In genomic region chr17:4997302-4998026, GRCh38 we compare ENCODE assay signal across 8 cellular contexts. TPM values are rescaled to one million over a fixed set of nuclear protein-coding genes. Genes with fewer than 3 reads are reported as not detected.
DNase-seq lines count a peak whose midpoint lies in the region; ATAC-seq, FAIRE-seq and TF ChIP-seq lines count a peak whose summit lies in the region.

INCA1 (minus strand) TSS chr17:4997522; CDS start chr17:4994437, 3,085 bp downstream.
KIF1C (plus strand) TSS chr17:4997950; CDS start chr17:5000247, 2,297 bp downstream.

- CTCF ChIA-PET in endothelial cell of umbilical vein (lab: Charles Lee), result interaction anchor here (0.6 to 4.2 kb wide), 7 partner anchors 9 to 665 kb away, joined by 3 to 21 read pairs (median 6); partner anchors contain the start of genes CAMTA2, RNF167 and SLC25A11

- intact Hi-C loops in endothelial cell of umbilical vein (cut with micrococcal nuclease), result loop anchor here (1.0 to 2.0 kb wide), 2 partner anchors 10 to 57 kb away; partner anchors contain the start of genes CAMTA2, RNF167 and SLC25A11

- POLR2A ChIA-PET in endothelial cell of umbilical vein (lab: Charles Lee), result interaction anchor here (1.0 to 1.1 kb wide), 2 partner anchors 10 to 11 kb away, joined by 4 to 5 read pairs; partner anchors contain the start of gene CAMTA2

- H2AFZ ChIP-seq in endothelial cell of umbilical vein (ENCODE audit: low read depth, low read length), result peak within 1 kb of the TSS; percentile 97

- peak; percentile 92 for DNase-seq in COLO829 (ENCODE audit: low spot score)
- DNase-seq in HPDE6-E6E7 (ENCODE audit: extremely low spot score), result peak; percentile 96
- DNase-seq in NT2/D1 (ENCODE audit: low read depth, low spot score), result peak; percentile 69
- peak; percentile 93 for DNase-seq in activated CD8-positive, alpha-beta memory T cell treated with anti-CD3 and anti-CD28 coated beads, Interleukin-2, amount 50 U/mL, for 48 hours
- DNase-seq in endothelial cell of umbilical vein (ENCODE audit: low read depth, low spot score), result peak; percentile 89
- peak; percentile 85 to 86 for DNase-seq in stimulated activated CD8-positive, alpha-beta memory T cell treated with anti-CD3 and anti-CD28 coated beads, Interleukin-2, amount 100 ng/mL, for 48 hours (ENCODE audit: low read depth in 2 of 2)

- peak; percentile 90 for FAIRE-seq in endothelial cell of umbilical vein (lab: Jason Lieb, UNC)

- TF ChIP-seq POLR2A in endothelial cell of umbilical vein (IDR thresholded peaks at IDR 0.05; ENCODE audit: low read depth, low read length), result peak; percentile 73

- H3K9ac ChIP-seq in NT2/D1 (ENCODE audit: insufficient read length, low read depth), result peak within 1 kb of the TSS; percentile 90
- H3K9ac ChIP-seq in endothelial cell of umbilical vein (replicated peaks; ENCODE audit: extremely low read depth, insufficient read depth, low read length), result peak within 1 kb of the TSS; percentile 49

- peak within 1 kb of the TSS; percentile 73 for H3K27ac ChIP-seq in endothelial cell of umbilical vein (ENCODE audit: insufficient read depth, low read depth, low read length)

- H3K4me1 ChIP-seq in NT2/D1 (ENCODE audit: insufficient read depth, insufficient read length) (peaks cover 14% of the 10 kb centered on the region), endothelial cell of umbilical vein (ENCODE audit: control insufficient read depth, extremely low read depth, insufficient read depth, low read length) (peaks cover 19% of the 10 kb centered on the region), mononuclear cell (ENCODE audit: insufficient read depth, low read length) (peaks cover 22% of the 10 kb centered on the region)

- peak in 1 of 2 donors; percentile 13 for TF ChIP-seq CTCF in endothelial cell of umbilical vein (IDR thresholded peaks at IDR 0.05; ENCODE audit: extremely low read depth in 1 of 2, insufficient read depth in 1 of 2, low read depth in 1 of 2, low read length in 2 of 2)

- H3K4me2 ChIP-seq in endothelial cell of umbilical vein (ENCODE audit: insufficient read depth, low read length), result peak within 1 kb of the TSS; percentile 87

- dilution Hi-C loops in endothelial cell of umbilical vein (cut with MboI; ENCODE audit: extremely low pct_ligation_motif_present, low sequenced_read_pairs), result no loop called here

- H3K79me2 ChIP-seq in endothelial cell of umbilical vein (ENCODE audit: control insufficient read depth, insufficient read depth, low read length), result peaks cover 34% of the 10 kb centered on the region

- H3K9me3 ChIP-seq in NT2/D1 (ENCODE audit: insufficient read depth, low read length) (no peaks in the 10 kb centered on the region), endothelial cell of umbilical vein (replicated peaks; ENCODE audit: control insufficient read depth, insufficient read depth, low read length) (no peaks in the 10 kb centered on the region), mononuclear cell (ENCODE audit: low read depth, low read length) (no peaks in the 10 kb centered on the region)

- H3K36me3 ChIP-seq in NT2/D1 (ENCODE audit: insufficient read depth, insufficient read length, low read length) (peaks cover 25% of the 10 kb centered on the region), endothelial cell of umbilical vein (ENCODE audit: control insufficient read depth in 2 of 2, extremely low read depth in 1 of 2, insufficient read depth in 2 of 2, low read length in 2 of 2) (peaks cover 10 to 21% of the 10 kb centered on the region in 2 experiments)

- H3K4me3 ChIP-seq in NT2/D1 (ENCODE audit: insufficient read length, low read depth) (peak within 1 kb of the TSS; percentile 85), endothelial cell of umbilical vein (replicated peaks in 1 of 3; ENCODE audit: insufficient read depth in 1 of 3, low read depth in 1 of 3, low read length in 3 of 3) (peak within 1 kb of the TSS; percentile 77 to 95 (median 82)), mononuclear cell (ENCODE audit: low read length) (peak within 1 kb of the TSS; percentile 54)

- no peaks in the 10 kb centered on the region for H4K20me1 ChIP-seq in endothelial cell of umbilical vein (replicated peaks; ENCODE audit: control insufficient read depth, extremely low read depth, insufficient read depth, low read length)

- no TSS peak for BruUV-seq in endothelial cell of umbilical vein (replicated peaks; lab: Mats Ljungman, UMichigan)

- ATAC-seq in GM19467 (IDR thresholded peaks at IDR 0.05; ENCODE audit: unreplicated experiment), result peak; percentile 79

- no peaks in the 10 kb centered on the region for H3K9me1 ChIP-seq in endothelial cell of umbilical vein (replicated peaks; ENCODE audit: control insufficient read depth, extremely low read depth, insufficient read depth, low read length)

- no peaks in the 10 kb centered on the region for H3K27me3 ChIP-seq in NT2/D1 (ENCODE audit: insufficient read depth, insufficient read length)
- H3K27me3 ChIP-seq in endothelial cell of umbilical vein (ENCODE audit: control insufficient read depth in 2 of 2, insufficient read depth in 2 of 2, low read length in 2 of 2), result no peaks in the 10 kb centered on the region
- no peaks in the 10 kb centered on the region for H3K27me3 ChIP-seq in mononuclear cell (ENCODE audit: insufficient read depth, low read length)

TF ChIP-seq in endothelial cell of umbilical vein, 7 proteins besides CTCF, POLR2A, EP300 and RAD21:
- TF ChIP-seq POLR2AphosphoS5 (IDR thresholded peaks at IDR 0.05; ENCODE audit: insufficient read depth, low read depth, low read length), result peak; percentile 76
- no peak for TF ChIP-seq EZH2 (IDR thresholded peaks at IDR 0.05; ENCODE audit: borderline replicate concordance, low read depth, low read length, severe bottlenecking)

RNA-seq across cellular contexts. Expression of gene INCA1, which starts in this region (rescaled TPM):
- total RNA-seq in endothelial cell of umbilical vein, result 0.71 and 1.0 TPM in 2 replicates
- 0.99 and 1.0 TPM in 2 replicates for polyA plus RNA-seq in endothelial cell of umbilical vein
- 0.54 and 0.97 TPM in 2 replicates for polyA plus RNA-seq in endothelial cell of umbilical vein (2011; cell fraction: cytosol; rRNA removed)
- polyA plus RNA-seq in endothelial cell of umbilical vein (2011; cell fraction: nucleus; rRNA removed), result 4.6 and 5.7 TPM in 2 replicates
- 0.95 and 2.3 TPM in 2 replicates for polyA plus RNA-seq in endothelial cell of umbilical vein (2012)
- polyA minus RNA-seq in endothelial cell of umbilical vein, result 0.89 and 1.4 TPM in 2 replicates
- polyA minus RNA-seq in endothelial cell of umbilical vein (2011; cell fraction: cytosol; rRNA and poly(A)+ RNA removed), result not detected
- 0.72 TPM in 1 of 2 replicates, not detected in the other for polyA minus RNA-seq in endothelial cell of umbilical vein (2011; cell fraction: nucleus; rRNA and poly(A)+ RNA removed)
- not detected for total RNA-seq in mononuclear cell

RNA-seq across cellular contexts. Expression of gene KIF1C, which starts in this region (rescaled TPM):
- 171 and 174 TPM in 2 replicates for total RNA-seq in endothelial cell of umbilical vein
- 33.6 and 33.9 TPM in 2 replicates for polyA plus RNA-seq in endothelial cell of umbilical vein
- 45.5 and 63.4 TPM in 2 replicates for polyA plus RNA-seq in endothelial cell of umbilical vein (2011; cell fraction: cytosol; rRNA removed)
- polyA plus RNA-seq in endothelial cell of umbilical vein (2011; cell fraction: nucleus; rRNA removed), result 66.3 and 72.8 TPM in 2 replicates
- polyA plus RNA-seq in endothelial cell of umbilical vein (2012), result 124 and 128 TPM in 2 replicates
- polyA minus RNA-seq in endothelial cell of umbilical vein, result 134 and 138 TPM in 2 replicates
- polyA minus RNA-seq in endothelial cell of umbilical vein (2011; cell fraction: cytosol; rRNA and poly(A)+ RNA removed), result 37.8 TPM
- polyA minus RNA-seq in endothelial cell of umbilical vein (2011; cell fraction: nucleus; rRNA and poly(A)+ RNA removed), result 22.0 and 26.6 TPM in 2 replicates
- 8.1 TPM for total RNA-seq in mononuclear cell

Comparison
In these comparisons a context has a peak if more than half of its experiments do, and no peak if none do; other contexts are left out.
1. Peak in every context shown above with its lines: DNase-seq, ATAC-seq, H3K4me3 ChIP-seq and H3K27ac ChIP-seq.
2. RNA of gene KIF1C (total RNA-seq): 171 to 174 TPM in endothelial cell of umbilical vein; 8.1 TPM in mononuclear cell (single experiment); every median in the first group is over 10 times any median in the second.